Comparison of ENCODE assay signal across 15 cellular contexts in the genomic region with DNA sequence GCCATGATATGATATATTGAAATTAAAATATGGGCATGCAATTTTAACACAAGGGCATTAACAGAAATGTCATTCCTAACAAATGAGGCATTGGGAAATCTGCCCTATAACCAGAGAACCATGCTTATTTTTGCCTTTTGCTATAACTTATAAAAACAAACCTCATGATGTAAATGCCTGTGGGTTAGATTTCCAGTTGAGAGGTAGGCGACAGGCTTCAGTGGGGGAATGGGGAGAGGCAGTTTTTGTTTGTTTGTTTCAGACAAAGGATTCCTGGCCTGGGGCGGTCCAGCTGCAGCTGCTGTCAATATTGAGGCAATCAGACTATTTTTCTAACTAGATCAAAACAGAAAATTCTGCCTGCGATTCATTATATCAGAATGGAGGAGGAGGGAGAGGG.
A peak's percentile ranks its signal among the peaks of the same experiment; 100 is the strongest.
DNase-seq lines count a peak whose midpoint lies in the region; ATAC-seq lines count a peak whose summit lies in the region.
"Had no signal": no experiment of that assay in that cellular context is flagged by ENCODE, and none has a peak within 500 bp of the region (broad histone marks: within the 10 kb centered on the region; RNA-seq: fewer than 3 reads in every experiment).

No MANE protein-coding gene starts in this region.

- no peak overlapping the region for H3K4ac ChIP-seq in neuronal stem cell (ENCODE audit: low read length)

- no peak overlapping the region for H3K4me2 ChIP-seq in neuronal stem cell (ENCODE audit: insufficient read depth, low read length, poor library complexity, severe bottlenecking)

- no peak overlapping the region for H3K4me3 ChIP-seq in neuronal stem cell (ENCODE audit: low read length in 2 of 2)
- H3K4me3 ChIP-seq: cardiac muscle cell, spleen, testis had no signal

- H3K79me1 ChIP-seq in neuronal stem cell (ENCODE audit: low read depth, low read length), result no peaks in the 10 kb centered on the region

- peaks cover 4 to 17% of the 10 kb centered on the region in 2 donors for H3K4me1 ChIP-seq in neuronal stem cell (ENCODE audit: control insufficient read depth in 2 of 2, insufficient read depth in 1 of 2, low read depth in 1 of 2, low read length in 2 of 2)
- H3K4me1 ChIP-seq: spleen, testis had no signal

- no peaks in the 10 kb centered on the region for H3K9me3 ChIP-seq in neuronal stem cell (replicated peaks in 1 of 2; ENCODE audit: control insufficient read depth in 2 of 2, insufficient read depth in 1 of 2, low read depth in 1 of 2, low read length in 2 of 2)
- H3K9me3 ChIP-seq: spleen, testis had no signal

- H2AK5ac ChIP-seq in neuronal stem cell (ENCODE audit: low read depth, low read length), result no peak overlapping the region

- H2BK12ac ChIP-seq in neuronal stem cell (ENCODE audit: low read length), result no peak overlapping the region

- H3K27me3 ChIP-seq in neuronal stem cell (ENCODE audit: control insufficient read depth in 3 of 3, insufficient read depth in 3 of 3, low read depth in 1 of 3, low read length in 3 of 3), result no peaks in the 10 kb centered on the region
- H3K27me3 ChIP-seq: cardiac muscle cell, spleen, testis had no signal

- H4K8ac ChIP-seq in neuronal stem cell (ENCODE audit: low read depth, low read length), result no peak overlapping the region

- H3K14ac ChIP-seq in neuronal stem cell (ENCODE audit: low read length), result no peak overlapping the region

- H3K27ac ChIP-seq in neuronal stem cell (replicated peaks; ENCODE audit: low read length), result no peak overlapping the region
- H3K27ac ChIP-seq: cardiac muscle cell, epithelial cell of prostate, spleen, testis had no signal

- H3K23ac ChIP-seq in neuronal stem cell (ENCODE audit: low read depth, low read length, poor library complexity), result no peak overlapping the region

- no peak overlapping the region for H3K18ac ChIP-seq in neuronal stem cell (ENCODE audit: low read length)

- H4K91ac ChIP-seq in neuronal stem cell (ENCODE audit: low read depth, low read length, poor library complexity), result no peak overlapping the region

- no peak for ATAC-seq in GM19452 (IDR thresholded peaks at IDR 0.05; ENCODE audit: unreplicated experiment)

- H3K36me3 ChIP-seq in neuronal stem cell (replicated peaks in 1 of 2; ENCODE audit: control insufficient read depth in 2 of 2, insufficient read depth in 2 of 2, low read length in 2 of 2), result no peaks in the 10 kb centered on the region
- H3K36me3 ChIP-seq: cardiac muscle cell, spleen had no signal

- DNase-seq in ELF-1 (ENCODE audit: low read depth, low spot score) (peak; percentile 68), NCI-H146 (lab: John Stamatoyannopoulos, UW) (peak; percentile 83), brain pericyte (ENCODE audit: low read depth, low spot score) (peak; percentile 41), neuronal stem cell (ENCODE audit: low spot score) (no peak), RPMI8226 (no peak)
- DNase-seq in stimulated activated naive CD4-positive, alpha-beta T cell (lab: John Stamatoyannopoulos, UW), result no peak
- DNase-seq: activated effector memory CD4-positive, alpha-beta T cell treated with Interleukin-2 at 50 U/mL for 16 hours; MV-4-11; NCI-H446; occipital lobe; spleen; testis had no signal

- WGBS in neuronal stem cell (ENCODE audit: extremely low coverage in 2 of 2, insufficient read length in 2 of 2, insufficient replicate concordance in 1 of 2), 2 donors, result no CpG with 5 or more reads among the region's 3 CpGs

- H2BK120ac ChIP-seq in neuronal stem cell (ENCODE audit: low read depth, low read length), result no peak overlapping the region

- no peak overlapping the region for H2BK15ac ChIP-seq in neuronal stem cell (ENCODE audit: low read length)

- H3K9ac ChIP-seq in neuronal stem cell (ENCODE audit: low read depth, low read length, poor library complexity), result no peak overlapping the region

- H2AFZ ChIP-seq in neuronal stem cell (ENCODE audit: low read length), result peak overlapping the region; percentile 52

- no peak overlapping the region for H2BK5ac ChIP-seq in neuronal stem cell (ENCODE audit: low read length)

Comparison
In these comparisons a context has a peak if more than half of its experiments do, and no peak if none do; other contexts are left out.
1. DNase-seq: peak in ELF-1 (single experiment), NCI-H146 (single experiment) and brain pericyte (single experiment); none in neuronal stem cell (single experiment), RPMI8226 (single experiment) and stimulated activated naive CD4-positive, alpha-beta T cell (0 of 6).